ENCODE assay signal across 20 cellular contexts in the genomic region with DNA sequence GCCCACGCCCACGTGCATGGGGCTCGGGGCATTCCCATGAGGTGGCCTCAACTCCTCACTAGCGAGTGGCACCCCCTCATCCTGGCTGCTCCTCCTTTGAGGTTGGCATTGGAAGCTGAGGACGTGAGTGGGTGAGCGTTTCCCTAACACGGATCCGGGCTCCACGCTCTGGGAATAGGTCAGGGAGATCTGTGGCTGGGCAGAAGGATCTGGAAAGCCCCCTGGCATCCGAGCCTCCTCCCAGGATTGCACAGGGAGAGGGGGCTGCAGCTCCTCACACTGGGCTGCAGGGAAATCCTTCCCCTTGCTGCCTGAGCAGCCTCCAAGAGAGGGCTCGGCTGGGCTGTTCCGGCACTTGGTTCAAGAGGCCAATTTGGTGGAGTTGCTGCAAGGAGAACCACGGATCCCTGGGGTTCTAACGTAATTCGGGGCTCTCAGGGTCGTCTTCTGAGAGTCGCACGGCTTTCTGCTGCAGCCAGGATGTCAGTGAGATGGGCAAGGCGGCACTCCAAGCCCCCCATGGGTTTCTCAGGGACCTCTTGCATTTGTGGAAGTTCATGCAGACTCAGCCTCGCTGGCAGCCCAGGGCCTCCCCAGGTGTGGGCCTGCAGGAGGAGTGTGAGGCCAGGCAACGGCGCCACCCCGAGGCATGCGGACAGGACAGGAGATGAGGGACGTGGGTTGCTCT.
"Had no signal": no experiment of that assay in that cellular context is flagged by ENCODE, and none has a peak within 500 bp of the region (broad histone marks: within the 10 kb centered on the region; RNA-seq: fewer than 3 reads in every experiment).

No MANE protein-coding gene starts in this region.

- H3K4me3 Mint-ChIP-seq: activated B cell treated with CpG ODN at 0.5 μM for 24 hours; activated CD4-positive, alpha-beta T cell treated with anti-CD3 and anti-CD28 coated beads for 36 hours; activated T-helper 1 cell treated with anti-CD3 and anti-CD28 coated beads, Interleukin-12 subunit alpha, Interleukin-12 subunit beta, Interleukin-2, Interleukin-4 antibody, amounts not matched to agents 30 ng/mL and 10 ng/mL and 1 ng/mL, durations not matched to agents 14 hours and 24 hours and 36 hours; dendritic cell treated with granulocyte-macrophage colony-stimulating factor and Interleukin-4, amounts not matched to agents 40 ng/mL and 50 ng/mL, for 4 days; immature natural killer cell; nephron progenitor cell; T-helper 1 cell treated with Interleukin-12 subunit alpha and Interleukin-12 subunit beta and Interleukin-4 antibody, amounts not matched to agents 30 μg/mL and 1 μg/mL, for 36 hours; type B pancreatic cell had no signal

- ATAC-seq: activated CD4-positive, alpha-beta T cell treated with anti-CD3 and anti-CD28 coated beads for 36 hours; foreskin keratinocyte; left ventricle myocardium superior had no signal

- DNase-seq: activated B cell treated with CpG ODN at 0.5 μM for 24 hours; activated CD4-positive, alpha-beta T cell treated with anti-CD3 and anti-CD28 coated beads for 36 hours; activated CD4-positive, alpha-beta T cell treated with anti-CD3 and anti-CD28 coated beads, Interleukin-2, amount 50 U/mL, for 4 hours; amygdala; effector CD8-positive, alpha-beta T cell; foreskin keratinocyte; immature natural killer cell; kidney glomerular epithelial cell; left ventricle myocardium superior; nephron progenitor cell; nucleus accumbens; stimulated activated CD4-positive, alpha-beta T cell treated with anti-CD3 and anti-CD28 coated beads, Interleukin-4, amount 100 ng/mL, for 1 hour; stimulated activated naive CD4-positive, alpha-beta T cell treated with Interleukin-2 at 50 U/mL for 16 hours; T1000 had no signal

- H3K36me3 ChIP-seq: thoracic aorta had no signal

- H3K27ac ChIP-seq: foreskin keratinocyte, hepatocyte, thoracic aorta had no signal

- H3K9me3 ChIP-seq: thoracic aorta had no signal

- H3K27ac Mint-ChIP-seq: activated B cell treated with CpG ODN at 0.5 μM for 24 hours; activated CD4-positive, alpha-beta T cell treated with anti-CD3 and anti-CD28 coated beads for 36 hours; activated T-helper 1 cell treated with anti-CD3 and anti-CD28 coated beads, Interleukin-12 subunit alpha, Interleukin-12 subunit beta, Interleukin-2, Interleukin-4 antibody, amounts not matched to agents 30 ng/mL and 10 ng/mL and 1 ng/mL, durations not matched to agents 14 hours and 24 hours and 36 hours; dendritic cell treated with granulocyte-macrophage colony-stimulating factor and Interleukin-4, amounts not matched to agents 40 ng/mL and 50 ng/mL, for 4 days; immature natural killer cell; nephron progenitor cell; T-helper 1 cell treated with Interleukin-12 subunit alpha and Interleukin-12 subunit beta and Interleukin-4 antibody, amounts not matched to agents 30 μg/mL and 1 μg/mL, for 36 hours; type B pancreatic cell had no signal

- H3K27me3 Mint-ChIP-seq: activated B cell treated with CpG ODN at 0.5 μM for 24 hours; activated CD4-positive, alpha-beta T cell treated with anti-CD3 and anti-CD28 coated beads for 36 hours; dendritic cell treated with granulocyte-macrophage colony-stimulating factor and Interleukin-4, amounts not matched to agents 40 ng/mL and 50 ng/mL, for 4 days; type B pancreatic cell had no signal

- H3K9me3 Mint-ChIP-seq: activated B cell treated with CpG ODN at 0.5 μM for 24 hours; activated T-helper 1 cell treated with anti-CD3 and anti-CD28 coated beads, Interleukin-12 subunit alpha, Interleukin-12 subunit beta, Interleukin-2, Interleukin-4 antibody, amounts not matched to agents 30 ng/mL and 10 ng/mL and 1 ng/mL, durations not matched to agents 14 hours and 24 hours and 36 hours; dendritic cell treated with granulocyte-macrophage colony-stimulating factor and Interleukin-4, amounts not matched to agents 40 ng/mL and 50 ng/mL, for 4 days; immature natural killer cell; nephron progenitor cell; T-helper 1 cell treated with Interleukin-12 subunit alpha and Interleukin-12 subunit beta and Interleukin-4 antibody, amounts not matched to agents 30 μg/mL and 1 μg/mL, for 36 hours; type B pancreatic cell had no signal

- H3K36me3 Mint-ChIP-seq: immature natural killer cell, type B pancreatic cell had no signal

- H3K4me1 Mint-ChIP-seq: activated B cell treated with CpG ODN at 0.5 μM for 24 hours; activated CD4-positive, alpha-beta T cell treated with anti-CD3 and anti-CD28 coated beads for 36 hours; immature natural killer cell had no signal

- H3K4me1 ChIP-seq: foreskin keratinocyte had no signal

- H3K27me3 ChIP-seq: foreskin keratinocyte, hepatocyte had no signal

- H3K4me3 ChIP-seq: hepatocyte, thoracic aorta had no signal
